8 cellular contexts compared by ENCODE assay signal in genomic region chr15:58987036-58987435, GRCh38. TPM values are rescaled to one million over a fixed set of nuclear protein-coding genes. Genes with fewer than 3 reads are reported as not detected.
DNase-seq lines count a peak whose midpoint lies in the region; FAIRE-seq and TF ChIP-seq lines count a peak whose summit lies in the region.

No MANE protein-coding gene starts in this region.

- no peak overlapping the region for H2AK5ac ChIP-seq in mesendoderm (ENCODE audit: low read length)

- no peak overlapping the region for H3K18ac ChIP-seq in mesendoderm (ENCODE audit: low read length)

- DNase-seq in Calu3: no peak
- no peak for DNase-seq in mesendoderm
- DNase-seq in SKM-1 (lab: John Stamatoyannopoulos, UW; ENCODE audit: unreplicated experiment): no peak
- DNase-seq in H54 (ENCODE audit: insufficient read length, low spot score): no peak
- no peak for DNase-seq in activated CD4-positive, alpha-beta T cell treated with anti-CD3 and anti-CD28 coated beads for 4 hours
- DNase-seq in putamen (ENCODE audit: low spot score): no peak

- BruUV-seq in Calu3 (replicated peaks; lab: Mats Ljungman, UMichigan): no TSS peak

- H3K9ac ChIP-seq in HUES6 (ENCODE audit: low read length) (no peak overlapping the region), mesendoderm (ENCODE audit: low read length) (peak overlapping the region; percentile 50)

- H3K36me3 Mint-ChIP-seq in Calu3 (ENCODE audit: insufficient read depth, unreplicated experiment) (peaks cover 35% of the 10 kb centered on the region), brain (peaks cover 23% of the 10 kb centered on the region)

- no peak overlapping the region for H3K23ac ChIP-seq in mesendoderm (ENCODE audit: low read length)

- H3K4ac ChIP-seq in mesendoderm (ENCODE audit: low read depth, low read length): no peak overlapping the region

- peaks cover 5% of the 10 kb centered on the region for H3K36me3 ChIP-seq in HUES6 (ENCODE audit: control insufficient read depth, insufficient read depth, low read length)
- H3K36me3 ChIP-seq in mesendoderm (ENCODE audit: control insufficient read depth, insufficient read depth, low read length): no peaks in the 10 kb centered on the region

- no peak for TF ChIP-seq CTCF in Calu3 (IDR thresholded peaks at IDR 0.05; ENCODE audit: unreplicated experiment)
- no peak for TF ChIP-seq CTCF in brain (conservative IDR thresholded peaks at IDR 0.05)

- no peaks in the 10 kb centered on the region for H3K27me3 ChIP-seq in HUES6 (ENCODE audit: control insufficient read depth, insufficient read depth, low read length)
- H3K27me3 ChIP-seq in mesendoderm (ENCODE audit: insufficient read depth, low read length, poor library complexity): no peaks in the 10 kb centered on the region

- H2BK120ac ChIP-seq in mesendoderm (ENCODE audit: low read depth, low read length): no peak overlapping the region

- H3K4me1 ChIP-seq in HUES6 (ENCODE audit: control insufficient read depth, insufficient read depth, low read length) (peaks cover 3% of the 10 kb centered on the region; the same call in 1 of the 2 replicates), mesendoderm (ENCODE audit: control insufficient read depth, low read depth, low read length) (peaks cover 2% of the 10 kb centered on the region)

- H4K8ac ChIP-seq in mesendoderm (ENCODE audit: low read depth, low read length): no peak overlapping the region

- no peak overlapping the region for H3K27ac ChIP-seq in HUES6 (ENCODE audit: low read depth, low read length)
- no peak overlapping the region for H3K27ac ChIP-seq in mesendoderm (ENCODE audit: low read depth, low read length)

- H3K9me3 Mint-ChIP-seq in Calu3 (ENCODE audit: low read depth, unreplicated experiment) (no peaks in the 10 kb centered on the region), brain (peaks cover 0 to 6% (median 0%) of the 10 kb centered on the region in 5 experiments)

- H3K27me3 Mint-ChIP-seq in Calu3 (ENCODE audit: unreplicated experiment) (no peaks in the 10 kb centered on the region), brain (peaks cover 32% of the 10 kb centered on the region)

- H3K4me3 Mint-ChIP-seq in Calu3 (ENCODE audit: low read depth, unreplicated experiment): peak overlapping the region; percentile 99
- peak overlapping the region; percentile 93 to 99 (median 95) for H3K4me3 Mint-ChIP-seq in brain

- H3K4me3 ChIP-seq in HUES6 (ENCODE audit: low read depth, low read length): peak overlapping the region; percentile 90
- H3K4me3 ChIP-seq in mesendoderm (ENCODE audit: low read length): no peak overlapping the region

- H3K4me2 ChIP-seq in mesendoderm (ENCODE audit: low read length): peak overlapping the region; percentile 61

- no CpG with 5 or more reads among the region's 9 CpGs for WGBS in mesendoderm (ENCODE audit: extremely low coverage, insufficient coverage, low lambda C conversion rate)

- H2BK15ac ChIP-seq in mesendoderm (replicated peaks; ENCODE audit: low read depth): no peak overlapping the region

- H3K27ac Mint-ChIP-seq in Calu3 (ENCODE audit: unreplicated experiment) (peak overlapping the region; percentile 96), brain (peak overlapping the region; percentile 94 to 99 (median 96))

- H3K79me1 ChIP-seq in mesendoderm (ENCODE audit: low read length): peaks cover 4% of the 10 kb centered on the region

- intact Hi-C loops in Calu3 (cut with micrococcal nuclease; ENCODE audit: unreplicated experiment): no loop called here

- H3K56ac ChIP-seq in mesendoderm (ENCODE audit: low read length): peak overlapping the region; percentile 71

- no peak overlapping the region for H2BK5ac ChIP-seq in mesendoderm (ENCODE audit: low read length)

- peaks cover 29% of the 10 kb centered on the region for H3K79me2 ChIP-seq in mesendoderm (ENCODE audit: control insufficient read depth, insufficient read depth, low read length)

- H3K9me3 ChIP-seq in HUES6 (ENCODE audit: control insufficient read depth, insufficient read depth, low read depth, low read length): no peaks in the 10 kb centered on the region

- H3K4me1 Mint-ChIP-seq in Calu3 (ENCODE audit: low read depth, unreplicated experiment): peaks cover 15% of the 10 kb centered on the region
- H3K4me1 Mint-ChIP-seq in brain: peaks cover 48% of the 10 kb centered on the region

- no peak overlapping the region for H4K5ac ChIP-seq in mesendoderm (ENCODE audit: low read length)

- FAIRE-seq in H54 (lab: Jason Lieb, UNC): no peak

- TF ChIP-seq POLR2A in H54 (IDR thresholded peaks at IDR 0.05; ENCODE audit: low read depth, low read length): no peak

- CTCF ChIA-PET in Calu3 (lab: Charles Lee): interaction anchor here (0.6 to 0.7 kb wide), 3 partner anchors 10 to 118 kb away, joined by 3 to 5 read pairs (median 3); partner anchors contain the start of gene CCNB2

RNA-seq across cellular contexts. Expression of gene RNF111, which starts 0.4 kb away (rescaled TPM):
- 55.2 and 65.8 TPM in 2 replicates for total RNA-seq in Calu3 (2022)
- 14.0 TPM for polyA plus RNA-seq in brain (ENCODE audit: insufficient read depth, low read depth, low replicate concordance)
- 9.3 TPM for polyA plus RNA-seq in mesendoderm (2013, experiment 1 of 2)
- 9.6 TPM for polyA plus RNA-seq in mesendoderm (2013, experiment 2 of 2)

RNA-seq across cellular contexts. Expression of gene SLTM, which starts 53.6 kb away (rescaled TPM):
- 131 and 135 TPM in 2 replicates for total RNA-seq in Calu3 (2022)
- polyA plus RNA-seq in brain (ENCODE audit: insufficient read depth, low read depth, low replicate concordance): 23.1 TPM
- 111 TPM for polyA plus RNA-seq in mesendoderm (2013, experiment 1 of 2)
- 111 TPM for polyA plus RNA-seq in mesendoderm (2013, experiment 2 of 2)
